30 cellular contexts compared by ENCODE assay signal in genomic region chr12:132773077-132774020, GRCh38. TPM values are rescaled to one million over a fixed set of nuclear protein-coding genes. Genes with fewer than 3 reads are reported as not detected.
A peak's percentile ranks its signal among the peaks of the same experiment; 100 is the strongest.
DNase-seq lines count a peak whose midpoint lies in the region; ATAC-seq, FAIRE-seq and TF ChIP-seq lines count a peak whose summit lies in the region.
"Had no signal": no experiment of that assay in that cellular context is flagged by ENCODE, and none has a peak within 500 bp of the region (broad histone marks: within the 10 kb centered on the region; RNA-seq: fewer than 3 reads in every experiment).

No MANE protein-coding gene starts in this region.

- H3K23ac ChIP-seq in trophoblast cell (ENCODE audit: low read length): no peak overlapping the region

- H3K9me2 ChIP-seq in OCI-LY7 (ENCODE audit: insufficient read depth, low read length): no peaks in the 10 kb centered on the region

- peak; percentile 30 for ATAC-seq in activated CD4-positive, alpha-beta T cell treated with anti-CD3 and anti-CD28 coated beads for 36 hours
- peak; percentile 53 to 75 for ATAC-seq in naive thymus-derived CD8-positive, alpha-beta T cell
- ATAC-seq in GM18873 (IDR thresholded peaks at IDR 0.05; ENCODE audit: low FRiP score, unreplicated experiment): no peak
- ATAC-seq: GM23338, left colon had no signal

- no peaks in the 10 kb centered on the region for H3K9me3 ChIP-seq in BLaER1 treated with 17β-estradiol and CSF1 and Interleukin-3, amounts not matched to agents 10 nM and 100 nM (replicated peaks in 1 of 11)
- no peaks in the 10 kb centered on the region for H3K9me3 ChIP-seq in OCI-LY7 (ENCODE audit: low read length)
- H3K9me3 ChIP-seq in trophoblast cell (ENCODE audit: insufficient read depth, low read depth, low read length): peaks cover 4% of the 10 kb centered on the region
- H3K9me3 ChIP-seq: tibial nerve had no signal

- CTCF ChIA-PET in activated CD4-positive, alpha-beta T cell treated with anti-CD3 and anti-CD28 coated beads for 36 hours (lab: Charles Lee): interaction anchor here (0.8 to 1.2 kb wide), 2 partner anchors 11 to 26 kb away, joined by 3 read pairs; no protein-coding TSS in a partner anchor
- CTCF ChIA-PET in OCI-LY7 (lab: Charles Lee; ENCODE audit: unreplicated experiment): no interaction called here

- no peak overlapping the region for H2BK120ac ChIP-seq in trophoblast cell (ENCODE audit: insufficient read depth, low read length, poor library complexity)

- no peak overlapping the region for H4K12ac ChIP-seq in trophoblast cell (ENCODE audit: low read depth, low read length)

- no peak overlapping the region for H4K91ac ChIP-seq in trophoblast cell (ENCODE audit: low read depth, low read length)

- no peaks in the 10 kb centered on the region for H3K27me3 Mint-ChIP-seq in activated CD4-positive, alpha-beta T cell treated with anti-CD3 and anti-CD28 coated beads for 36 hours
- no peaks in the 10 kb centered on the region for H3K27me3 Mint-ChIP-seq in naive thymus-derived CD8-positive, alpha-beta T cell

- peaks cover 53 to 67% (median 66%) of the 10 kb centered on the region in 10 experiments for H3K4me1 ChIP-seq in BLaER1 treated with 17β-estradiol and CSF1 and Interleukin-3, amounts not matched to agents 10 nM and 100 nM
- H3K4me1 ChIP-seq in OCI-LY7 (ENCODE audit: insufficient read depth, low read length, poor library complexity, severe bottlenecking) (peaks cover 49% of the 10 kb centered on the region), trophoblast cell (ENCODE audit: control insufficient read depth in 1 of 2, insufficient read depth in 2 of 2, low read length in 2 of 2) (no peaks in the 10 kb centered on the region)
- H3K4me1 ChIP-seq: SJCRH30 had no signal

- peaks cover 0 to 56% (median 22%) of the 10 kb centered on the region in 11 experiments; a peak in 12 of 22 replicates for H4K20me1 ChIP-seq in BLaER1 treated with 17β-estradiol and CSF1 and Interleukin-3, amounts not matched to agents 10 nM and 100 nM
- H4K20me1 ChIP-seq in OCI-LY7 (ENCODE audit: insufficient read depth, low read length): no peaks in the 10 kb centered on the region

- no peak overlapping the region for H2AK5ac ChIP-seq in trophoblast cell (ENCODE audit: low read length)

- no peaks in the 10 kb centered on the region for H3K27me3 ChIP-seq in BLaER1 treated with 17β-estradiol and CSF1 and Interleukin-3, amounts not matched to agents 10 nM and 100 nM
- no peaks in the 10 kb centered on the region for H3K27me3 ChIP-seq in trophoblast cell (ENCODE audit: insufficient read depth, low read length)
- H3K27me3 ChIP-seq: hepatocyte, SJCRH30, tibial nerve had no signal

- H3K4me2 ChIP-seq in BLaER1 treated with 17β-estradiol and CSF1 and Interleukin-3, amounts not matched to agents 10 nM and 100 nM: peak overlapping the region; percentile 72 to 99 (median 94); a peak in 21 of 22 replicates
- peak overlapping the region; percentile 87 for H3K4me2 ChIP-seq in OCI-LY7 (ENCODE audit: low read length)
- no peak overlapping the region for H3K4me2 ChIP-seq in trophoblast cell (ENCODE audit: low read length)
- H3K4me2 ChIP-seq: GM23338, hepatocyte had no signal

- peaks cover 54% of the 10 kb centered on the region for H3K4me1 Mint-ChIP-seq in activated CD4-positive, alpha-beta T cell treated with anti-CD3 and anti-CD28 coated beads for 36 hours
- peaks cover 24 to 72% (median 58%) of the 10 kb centered on the region in 4 donors for H3K4me1 Mint-ChIP-seq in naive thymus-derived CD8-positive, alpha-beta T cell

- peaks cover 6% of the 10 kb centered on the region; the same call in 1 of the 2 replicates for H3K79me2 ChIP-seq in OCI-LY7 (ENCODE audit: insufficient read depth, low read depth, low read length)
- no peaks in the 10 kb centered on the region for H3K79me2 ChIP-seq in trophoblast cell (ENCODE audit: control insufficient read depth, insufficient read depth, low read length, poor library complexity)
- H3K79me2 ChIP-seq: hepatocyte had no signal

- H3K4me3 Mint-ChIP-seq in activated CD4-positive, alpha-beta T cell treated with anti-CD3 and anti-CD28 coated beads for 36 hours: no peak overlapping the region
- peak overlapping the region in 8 of 10 donors; percentile 22 to 66 (median 55) for H3K4me3 Mint-ChIP-seq in naive thymus-derived CD8-positive, alpha-beta T cell
- H3K4me3 Mint-ChIP-seq: GM23338; T-helper 1 cell treated with Interleukin-12 subunit alpha and Interleukin-12 subunit beta and Interleukin-4 antibody, amounts not matched to agents 30 μg/mL and 1 μg/mL, for 36 hours had no signal

- H3K9me3 Mint-ChIP-seq in activated CD4-positive, alpha-beta T cell treated with anti-CD3 and anti-CD28 coated beads for 36 hours (ENCODE audit: low read depth): no peaks in the 10 kb centered on the region
- H3K9me3 Mint-ChIP-seq in naive thymus-derived CD8-positive, alpha-beta T cell: no peaks in the 10 kb centered on the region
- H3K9me3 Mint-ChIP-seq: GM23338; T-helper 1 cell treated with Interleukin-12 subunit alpha and Interleukin-12 subunit beta and Interleukin-4 antibody, amounts not matched to agents 30 μg/mL and 1 μg/mL, for 36 hours had no signal

- H3K36me3 ChIP-seq in BLaER1 treated with 17β-estradiol and CSF1 and Interleukin-3, amounts not matched to agents 10 nM and 100 nM: peaks cover 57 to 83% (median 73%) of the 10 kb centered on the region in 11 experiments
- H3K36me3 ChIP-seq in OCI-LY7 (ENCODE audit: insufficient read depth, low read length): peaks cover 80% of the 10 kb centered on the region
- H3K36me3 ChIP-seq in trophoblast cell (ENCODE audit: control insufficient read depth in 1 of 2, insufficient read depth in 2 of 2, low read length in 2 of 2): peaks cover 70 to 85% of the 10 kb centered on the region in 2 experiments

- no peaks in the 10 kb centered on the region for H3K79me1 ChIP-seq in trophoblast cell (ENCODE audit: low read length)

- WGBS in trophoblast cell (ENCODE audit: extremely low coverage, insufficient coverage, insufficient read length): no CpG with 5 or more reads among the region's 41 CpGs

- H2BK5ac ChIP-seq in trophoblast cell (ENCODE audit: low read depth, low read length, poor library complexity): no peak overlapping the region

- H3K36me3 Mint-ChIP-seq in activated CD4-positive, alpha-beta T cell treated with anti-CD3 and anti-CD28 coated beads for 36 hours (ENCODE audit: low read depth): peaks cover 53% of the 10 kb centered on the region
- H3K36me3 Mint-ChIP-seq in naive thymus-derived CD8-positive, alpha-beta T cell: peaks cover 0 to 46% (median 14%) of the 10 kb centered on the region in 3 donors

- TF ChIP-seq CTCF in OCI-LY7 (conservative IDR thresholded peaks at IDR 0.05; ENCODE audit: low read length): no peak

- H3K14ac ChIP-seq in trophoblast cell (ENCODE audit: low read length): no peak overlapping the region

- POLR2A ChIA-PET in activated CD4-positive, alpha-beta T cell treated with anti-CD3 and anti-CD28 coated beads for 36 hours (lab: Charles Lee): no interaction called here
- POLR2A ChIA-PET in OCI-LY7 (lab: Charles Lee): interaction anchor here (0.7 to 0.8 kb wide), 2 partner anchors 17 to 56 kb away, joined by 3 read pairs; partner anchors contain the start of gene GOLGA3
- POLR2A ChIA-PET in naive thymus-derived CD8-positive, alpha-beta T cell (lab: Charles Lee): interaction anchor here (0.8 to 3.1 kb wide), 6 partner anchors 11 to 131 kb away, joined by 3 to 16 read pairs (median 6); partner anchors contain the start of genes ANKLE2 and GOLGA3

- H2BK12ac ChIP-seq in trophoblast cell (ENCODE audit: low read length): no peak overlapping the region

- H3K4ac ChIP-seq in trophoblast cell (ENCODE audit: low read depth, low read length): no peak overlapping the region

- H4K8ac ChIP-seq in trophoblast cell (ENCODE audit: low read depth, low read length): no peak overlapping the region

- DNase-seq in activated CD4-positive, alpha-beta T cell treated with anti-CD3 and anti-CD28 coated beads for 36 hours: no peak
- no peak for DNase-seq in activated CD4-positive, alpha-beta T cell treated with anti-CD3 and anti-CD28 coated beads, Interleukin-2, amount 50 U/mL, for 4 hours
- DNase-seq in OCI-LY7 (ENCODE audit: low spot score): no peak
- peak in 7 of 10 donors; percentile 13 to 57 (median 37) for DNase-seq in naive thymus-derived CD8-positive, alpha-beta T cell
- no peak for DNase-seq in trophoblast cell
- no peak for DNase-seq in frontal cortex (ENCODE audit: low spot score in 2 of 2)
- DNase-seq: activated CD4-positive, alpha-beta T cell treated with anti-CD3 and anti-CD28 coated beads, Interleukin-2, amount 50 U/mL, for 1 hour; activated effector memory CD4-positive, alpha-beta T cell treated with Interleukin-2 at 50 U/mL for 16 hours; DMS53; foreskin melanocyte; GF-D8; mesenchymal stem cell; NCI-H1048; NCI-H1694 treated with DMSO at 0.1 percent for 48 hours; NCI-H2171 treated with DMSO at 0.1 percent for 48 hours; NCI-H524; nucleus accumbens; SJCRH30; stimulated activated CD4-positive, alpha-beta T cell treated with anti-CD3 and anti-CD28 coated beads, Interleukin-1b, Interleukin-23, amount 100 ng/mL, for 48 hours had no signal

- H3K4me3 ChIP-seq in BLaER1 treated with 17β-estradiol and CSF1 and Interleukin-3, amounts not matched to agents 10 nM and 100 nM: no peak overlapping the region
- no peak overlapping the region for H3K4me3 ChIP-seq in OCI-LY7 (ENCODE audit: low read depth, low read length, poor library complexity, severe bottlenecking)
- no peak overlapping the region for H3K4me3 ChIP-seq in trophoblast cell (ENCODE audit: low read depth, low read length)
- H3K4me3 ChIP-seq: GM23338, hepatocyte, SJCRH30, tibial nerve had no signal

- H2AFZ ChIP-seq in OCI-LY7 (ENCODE audit: low read length) (no peak overlapping the region), trophoblast cell (ENCODE audit: insufficient read depth, low read length, poor library complexity) (no peak overlapping the region)
- H2AFZ ChIP-seq: GM23338, hepatocyte had no signal

- peak overlapping the region in 9 of 11 experiments; percentile 10 to 59 (median 46); a peak in 14 of 22 replicates for H3K9ac ChIP-seq in BLaER1 treated with 17β-estradiol and CSF1 and Interleukin-3, amounts not matched to agents 10 nM and 100 nM
- no peak overlapping the region for H3K9ac ChIP-seq in trophoblast cell (ENCODE audit: low read length)

- H3K27ac Mint-ChIP-seq in activated CD4-positive, alpha-beta T cell treated with anti-CD3 and anti-CD28 coated beads for 36 hours: no peak overlapping the region
- peak overlapping the region in 9 of 10 donors; percentile 66 to 92 (median 84) for H3K27ac Mint-ChIP-seq in naive thymus-derived CD8-positive, alpha-beta T cell
- H3K27ac Mint-ChIP-seq: GM23338; T-helper 1 cell treated with Interleukin-12 subunit alpha and Interleukin-12 subunit beta and Interleukin-4 antibody, amounts not matched to agents 30 μg/mL and 1 μg/mL, for 36 hours had no signal

- no TSS peak for BruUV-seq in OCI-LY7 (replicated peaks; lab: Mats Ljungman, UMichigan)

- no peak overlapping the region for H3K18ac ChIP-seq in trophoblast cell (ENCODE audit: low read length)

- intact Hi-C loops in activated CD4-positive, alpha-beta T cell treated with anti-CD3 and anti-CD28 coated beads for 36 hours (cut with DNase I, micrococcal nuclease): no loop called here
- intact Hi-C loops in OCI-LY7 (cut with micrococcal nuclease; ENCODE audit: unreplicated experiment): loop anchor here (5.0 kb wide), 1 partner anchor 114 kb away; the partner anchor contains the start of gene CHFR

- FAIRE-seq in frontal cortex (lab: Jason Lieb, UNC): no peak
- FAIRE-seq: bronchial epithelial cell, colon, HTR-8/SVneo had no signal

- H3K27ac ChIP-seq in BLaER1 treated with 17β-estradiol and CSF1 and Interleukin-3, amounts not matched to agents 10 nM and 100 nM: peak overlapping the region in 10 of 11 experiments; percentile 2 to 87 (median 29); a peak in 17 of 22 replicates
- H3K27ac ChIP-seq in OCI-LY7 (ENCODE audit: low read depth, low read length, poor library complexity, severe bottlenecking) (peak overlapping the region; percentile 99), trophoblast cell (ENCODE audit: low read depth, low read length) (no peak overlapping the region)
- H3K27ac ChIP-seq: 22Rv1, hepatocyte, SJCRH30 had no signal

RNA-seq across cellular contexts. Expression of gene ANKLE2, which starts 11.7 kb away (rescaled TPM):
- 100 to 1,000 TPM; 110 to 111 TPM for total RNA-seq in activated CD4-positive, alpha-beta T cell treated with anti-CD3 and anti-CD28 coated beads for 36 hours
- 88.0 and 95.4 TPM in 2 replicates for total RNA-seq in OCI-LY7 (2014; rRNA removed; shearing (Covaris generic))
- total RNA-seq in OCI-LY7 (2022) (113 and 121 TPM in 2 replicates), frontal cortex (44.8 TPM)
- 100 to 1,000 TPM; 100 to 107 TPM for total RNA-seq in naive thymus-derived CD8-positive, alpha-beta T cell
- polyA plus RNA-seq in naive thymus-derived CD8-positive, alpha-beta T cell: 10 to 100 TPM; 17.8 to 32.1 (median 23.0) TPM
- polyA plus RNA-seq in trophoblast cell (2013): 46.0 and 50.2 TPM in 2 replicates

RNA-seq across cellular contexts. Expression of gene GOLGA3, which starts 55.3 kb away (rescaled TPM):
- 10 to 100 TPM; 36.7 to 38.5 TPM for total RNA-seq in activated CD4-positive, alpha-beta T cell treated with anti-CD3 and anti-CD28 coated beads for 36 hours
- 51.2 and 53.8 TPM in 2 replicates for total RNA-seq in OCI-LY7 (2014; rRNA removed; shearing (Covaris generic))
- total RNA-seq in OCI-LY7 (2022): 72.8 and 77.9 TPM in 2 replicates
- total RNA-seq in naive thymus-derived CD8-positive, alpha-beta T cell: 10 to 100 TPM; 77.9 to 82.1 TPM
- 10 to 100 TPM in 2 of 3 donors, 1 to 10 TPM in 1; 2.7 to 18.1 (median 12.2) TPM for polyA plus RNA-seq in naive thymus-derived CD8-positive, alpha-beta T cell
- 24.5 and 26.4 TPM in 2 replicates for polyA plus RNA-seq in trophoblast cell (2013)
- total RNA-seq in frontal cortex: 50.5 TPM

Comparison
In these comparisons a context has a peak if more than half of its experiments do, and no peak if none do; other contexts are left out.
1. DNase-seq: peak in naive thymus-derived CD8-positive, alpha-beta T cell (7 of 10); none in activated CD4-positive, alpha-beta T cell treated with anti-CD3 and anti-CD28 coated beads for 36 hours (single experiment), activated CD4-positive, alpha-beta T cell treated with anti-CD3 and anti-CD28 coated beads, Interleukin-2, amount 50 U/mL, for 4 hours (0 of 2), OCI-LY7 (single experiment), trophoblast cell (0 of 2) and frontal cortex (0 of 2).